In the genomic region with DNA sequence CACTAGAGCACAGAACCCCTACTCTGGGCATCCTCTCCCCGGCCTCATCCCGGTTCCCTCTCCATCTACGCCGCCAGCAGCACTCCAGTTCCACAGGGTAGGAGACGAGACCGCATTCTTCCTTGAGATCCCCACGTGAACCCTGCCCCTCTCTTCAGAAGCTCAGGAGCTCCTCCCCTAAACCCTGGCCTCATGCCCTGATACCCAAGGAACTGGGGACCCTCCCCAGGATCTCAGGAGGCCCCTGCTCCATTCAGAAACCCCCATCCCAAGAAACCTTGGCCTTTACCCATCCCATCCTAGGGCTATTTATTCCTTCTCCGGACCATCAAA, we compare ENCODE assay signal across 6 cellular contexts. TPM values are rescaled to one million over a fixed set of nuclear protein-coding genes. Genes with fewer than 3 reads are reported as not detected.
DNase-seq lines count a peak whose midpoint lies in the region; ATAC-seq, FAIRE-seq and TF ChIP-seq lines count a peak whose summit lies in the region.

No MANE protein-coding gene starts in this region.

- H3K36me3 Mint-ChIP-seq in activated naive CD8-positive, alpha-beta T cell, result no peaks in the 10 kb centered on the region
- peaks cover 0 to 21% (median 0%) of the 10 kb centered on the region in 3 donors for H3K36me3 Mint-ChIP-seq in naive thymus-derived CD8-positive, alpha-beta T cell

- no peaks in the 10 kb centered on the region for H3K9me3 Mint-ChIP-seq in activated naive CD8-positive, alpha-beta T cell (ENCODE audit: low read depth)
- no peaks in the 10 kb centered on the region for H3K9me3 Mint-ChIP-seq in naive thymus-derived CD8-positive, alpha-beta T cell

- no peak for FAIRE-seq in D721Med (lab: Jason Lieb, UNC)

- peak overlapping the region; percentile 87 for H3K4me3 Mint-ChIP-seq in activated naive CD8-positive, alpha-beta T cell
- peak overlapping the region; percentile 73 to 91 (median 80) for H3K4me3 Mint-ChIP-seq in naive thymus-derived CD8-positive, alpha-beta T cell

- no peak for DNase-seq in naive thymus-derived CD8-positive, alpha-beta T cell
- no peak for DNase-seq in D721Med (ENCODE audit: insufficient read length, low spot score)

- TF ChIP-seq CTCF in D721Med (IDR thresholded peaks at IDR 0.05; ENCODE audit: insufficient read depth, missing control alignments), result no peak

- POLR2A ChIA-PET in naive thymus-derived CD8-positive, alpha-beta T cell (lab: Charles Lee), result interaction anchor here (1.6 to 1.7 kb wide), 2 partner anchors 12 to 19 kb away, joined by 4 to 5 read pairs; no protein-coding TSS in a partner anchor

- peaks cover 6% of the 10 kb centered on the region for H3K4me1 Mint-ChIP-seq in activated naive CD8-positive, alpha-beta T cell (ENCODE audit: low read depth)
- peaks cover 15 to 33% (median 18%) of the 10 kb centered on the region in 4 donors for H3K4me1 Mint-ChIP-seq in naive thymus-derived CD8-positive, alpha-beta T cell

- peak overlapping the region; percentile 50 for H3K27ac Mint-ChIP-seq in activated naive CD8-positive, alpha-beta T cell
- peak overlapping the region in 7 of 10 donors; percentile 10 to 83 (median 49) for H3K27ac Mint-ChIP-seq in naive thymus-derived CD8-positive, alpha-beta T cell

- no peaks in the 10 kb centered on the region for H3K27me3 Mint-ChIP-seq in activated naive CD8-positive, alpha-beta T cell
- H3K27me3 Mint-ChIP-seq in naive thymus-derived CD8-positive, alpha-beta T cell, result no peaks in the 10 kb centered on the region

- ATAC-seq in GM18511 (IDR thresholded peaks at IDR 0.05; ENCODE audit: unreplicated experiment) (peak; percentile 12), HG03108 (IDR thresholded peaks at IDR 0.05; ENCODE audit: unreplicated experiment) (no peak)
- ATAC-seq in naive thymus-derived CD8-positive, alpha-beta T cell, result no peak
- no peak for ATAC-seq in activated CD4-positive, CD25-positive, alpha-beta regulatory T cell treated with anti-CD3 and anti-CD28 coated beads, Interleukin-2, amount 50 U/mL, for 24 hours

RNA-seq across cellular contexts. Expression of a gene that starts 1.1 kb away (rescaled TPM):
- total RNA-seq in naive thymus-derived CD8-positive, alpha-beta T cell, result 10 to 100 TPM in 1 of 2 experiments, 1 to 10 TPM in 1; 8.5 to 10.1 TPM
- polyA plus RNA-seq in naive thymus-derived CD8-positive, alpha-beta T cell, result 1 to 10 TPM; 1.3 to 2.9 (median 2.0) TPM

RNA-seq across cellular contexts. Expression of a gene that starts 13.3 kb away (rescaled TPM):
- 1 to 10 TPM; 6.4 to 6.7 TPM for total RNA-seq in naive thymus-derived CD8-positive, alpha-beta T cell
- polyA plus RNA-seq in naive thymus-derived CD8-positive, alpha-beta T cell, result 100 to 1,000 TPM; 117 to 141 (median 119) TPM

RNA-seq across cellular contexts. Expression of a gene that starts 15.0 kb away (rescaled TPM):
- total RNA-seq in naive thymus-derived CD8-positive, alpha-beta T cell, result under 1 TPM; 0.34 to 0.58 TPM
- under 1 TPM; 0.27 to 0.41 (median 0.40) TPM for polyA plus RNA-seq in naive thymus-derived CD8-positive, alpha-beta T cell

RNA-seq across cellular contexts. Expression of a gene that starts 22.5 kb away (rescaled TPM):
- 1 to 10 TPM in 1 of 2 experiments, under 1 TPM in 1; 0.96 to 1.2 TPM for total RNA-seq in naive thymus-derived CD8-positive, alpha-beta T cell
- under 1 TPM; 0.52 to 0.77 (median 0.71) TPM for polyA plus RNA-seq in naive thymus-derived CD8-positive, alpha-beta T cell

RNA-seq across cellular contexts. Expression of a gene that starts 48.1 kb away (rescaled TPM):
- 1 to 10 TPM; 3.6 to 3.8 TPM for total RNA-seq in naive thymus-derived CD8-positive, alpha-beta T cell
- polyA plus RNA-seq in naive thymus-derived CD8-positive, alpha-beta T cell, result under 1 TPM in 1 of 3 donors, not detected in 2; 0.02 TPM
